In the genomic region with DNA sequence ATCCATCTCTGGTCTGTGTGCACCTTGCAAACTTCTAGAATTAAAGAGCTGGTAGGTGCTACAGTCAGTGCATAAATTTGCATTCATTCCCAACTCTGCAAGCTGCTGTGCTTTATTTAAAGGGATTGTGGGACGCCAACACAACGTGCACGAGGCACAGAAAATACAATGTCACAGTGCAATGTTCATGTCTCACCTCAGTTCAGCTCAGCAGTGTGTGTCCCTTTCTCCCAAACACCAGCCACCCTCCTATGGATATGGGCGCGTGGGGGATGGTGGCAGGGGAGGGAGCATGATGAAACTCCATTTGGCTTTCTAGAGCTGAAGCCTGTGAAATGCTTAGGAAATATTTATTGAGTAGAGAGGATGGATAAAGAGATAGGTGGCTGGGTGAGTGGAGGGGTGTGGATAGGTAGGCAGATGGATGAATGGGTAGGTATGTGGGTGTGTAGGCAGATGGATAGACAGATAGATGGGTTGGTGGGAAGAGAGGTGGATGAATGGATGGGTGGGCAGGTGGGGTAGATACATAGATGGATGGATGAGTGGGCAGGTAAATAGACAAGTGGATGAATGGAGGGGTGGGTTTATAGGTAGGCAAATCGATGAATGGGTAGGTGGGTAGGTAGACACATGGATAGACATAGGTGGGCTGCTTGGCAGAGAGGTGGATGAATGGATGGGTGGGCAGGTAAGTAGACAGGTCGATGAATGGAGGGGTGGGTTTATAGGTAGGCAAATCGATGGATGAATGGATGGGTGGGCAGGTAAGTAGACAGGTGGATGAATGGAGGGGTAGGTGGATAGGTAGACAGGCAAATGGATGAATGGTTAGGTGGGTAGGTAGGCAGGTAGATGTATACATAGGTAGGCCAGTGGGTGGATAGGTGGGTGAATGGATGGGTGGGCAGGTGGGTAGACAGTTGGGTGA, we compare ENCODE assay signal across 20 cellular contexts.
"Had no signal": no experiment of that assay in that cellular context is flagged by ENCODE, and none has a peak within 500 bp of the region (broad histone marks: within the 10 kb centered on the region; RNA-seq: fewer than 3 reads in every experiment).

No MANE protein-coding gene starts in this region.

- ATAC-seq: left colon; left ventricle myocardium superior; right lobe of liver; stimulated activated memory B cell treated with anti-CD40 and anti-IgM and Interleukin-4, amounts not matched to agents 10 μg/mL and 1 μg/mL and 100 μg/mL, for 72 hours had no signal

- DNase-seq: effector CD4-positive, alpha-beta T cell; endodermal cell; left colon; left ventricle myocardium superior; mesenchymal stem cell; midbrain; naive B cell; right lobe of liver; spleen; stimulated activated CD4-positive, alpha-beta T cell treated with anti-CD3 and anti-CD28 coated beads, Interleukin-15, amount 100 ng/mL, for 24 hours; stimulated activated CD4-positive, alpha-beta T cell treated with anti-CD3 and anti-CD28 coated beads, Interleukin-1b, Interleukin-23, amount 100 ng/mL, for 48 hours; stimulated activated CD4-positive, alpha-beta T cell treated with anti-CD3 and anti-CD28 coated beads, Interleukin-4, amount 100 ng/mL, for 24 hours; testis had no signal

- H3K9me3 ChIP-seq: right lobe of liver, spleen, testis, tibial nerve had no signal

- H3K27ac ChIP-seq: right lobe of liver, testis had no signal

- H3K27me3 ChIP-seq: cardiac muscle cell, right lobe of liver, testis, tibial nerve had no signal

- FAIRE-seq: endothelial cell of umbilical vein, frontal cortex had no signal

- H3K4me3 ChIP-seq: cardiac muscle cell, coronary artery, lung, right lobe of liver, spleen, testis, tibial nerve had no signal

- H3K36me3 ChIP-seq: cardiac muscle cell, right lobe of liver had no signal

- H3K4me1 ChIP-seq: right lobe of liver, testis had no signal
